In genomic region chr9:11064853-11065252, GRCh38 we compare ENCODE assay signal across 1 cellular context.
TF ChIP-seq lines count a peak whose summit lies in the region.

No MANE protein-coding gene starts in this region.

TF ChIP-seq in Ishikawa, 13 proteins besides CTCF, POLR2A, EP300 and RAD21 (continued from another document):
- TF ChIP-seq TAF1 (IDR thresholded peaks at IDR 0.05; ENCODE audit: low read depth) (no peak), MAX (IDR thresholded peaks at IDR 0.05) (peak; percentile 82), YY1 (IDR thresholded peaks at IDR 0.05; ENCODE audit: low read depth) (peak; percentile 86)
